8 cellular contexts compared by ENCODE assay signal in genomic region chr1:10399487-10399917, GRCh38. TPM values are rescaled to one million over a fixed set of nuclear protein-coding genes. Genes with fewer than 3 reads are reported as not detected.
A peak's percentile ranks its signal among the peaks of the same experiment; 100 is the strongest.
DNase-seq lines count a peak whose midpoint lies in the region; ATAC-seq lines count a peak whose summit lies in the region.

No MANE protein-coding gene starts in this region.

- intact Hi-C loops in sciatic nerve (cut with DNase I), result no loop called here

- no CpG with 5 or more reads among the region's 34 CpGs for WGBS in iPS DF 6.9 (ENCODE audit: insufficient coverage, insufficient read length)

- H3K27me3 ChIP-seq in iPS DF 6.9 (ENCODE audit: control insufficient read depth, insufficient read depth, low read length), result no peaks in the 10 kb centered on the region

- H3K9me3 ChIP-seq in iPS DF 6.9 (ENCODE audit: control insufficient read depth, insufficient read depth, low read length), result no peaks in the 10 kb centered on the region

- H3K4me1 ChIP-seq in iPS DF 6.9 (ENCODE audit: control insufficient read depth, insufficient read depth, low read length), result peaks cover 3% of the 10 kb centered on the region; the same call in 1 of the 2 replicates

- in situ Hi-C loops in KBM-7 (cut with MboI; ENCODE audit: low pct_unique_long_range_greater_than_20kb, low sequenced_read_pairs), result no loop called here

- H3K4me3 ChIP-seq in GM08714 (ENCODE audit: low read length) (peak overlapping the region; percentile 91), iPS DF 6.9 (ENCODE audit: low read length) (peak overlapping the region; percentile 69)

- DNase-seq in KBM-7 (peak; percentile 39), iPS DF 6.9 (ENCODE audit: low read depth, low spot score) (no peak), sciatic nerve (ENCODE audit: low spot score) (peak; percentile 64)

- peaks cover 10% of the 10 kb centered on the region; the same call in 1 of the 2 replicates for H3K36me3 ChIP-seq in iPS DF 6.9 (ENCODE audit: control insufficient read depth, insufficient read depth, low read length)

- ATAC-seq in sciatic nerve (no peak), GM19023 (IDR thresholded peaks at IDR 0.05; ENCODE audit: unreplicated experiment) (no peak), HG02623 (IDR thresholded peaks at IDR 0.05; ENCODE audit: unreplicated experiment) (no peak), GM19467 (IDR thresholded peaks at IDR 0.05; ENCODE audit: unreplicated experiment) (no peak)

- H3K27ac ChIP-seq in angular gyrus (ENCODE audit: low read depth, low read length) (peak overlapping the region; percentile 76), iPS DF 6.9 (ENCODE audit: low read length) (no peak overlapping the region)

RNA-seq across cellular contexts. Expression of gene PGD, which starts 0.6 kb away (rescaled TPM):
- 70.4 TPM for total RNA-seq in sciatic nerve

RNA-seq across cellular contexts. Expression of gene CENPS, which starts 30.7 kb away (rescaled TPM):
- 12.2 TPM for total RNA-seq in sciatic nerve

RNA-seq across cellular contexts. Expression of gene CORT, which starts 50.3 kb away (rescaled TPM):
- 0.62 TPM for total RNA-seq in sciatic nerve
